1 cellular context compared by ENCODE assay signal in the genomic region with DNA sequence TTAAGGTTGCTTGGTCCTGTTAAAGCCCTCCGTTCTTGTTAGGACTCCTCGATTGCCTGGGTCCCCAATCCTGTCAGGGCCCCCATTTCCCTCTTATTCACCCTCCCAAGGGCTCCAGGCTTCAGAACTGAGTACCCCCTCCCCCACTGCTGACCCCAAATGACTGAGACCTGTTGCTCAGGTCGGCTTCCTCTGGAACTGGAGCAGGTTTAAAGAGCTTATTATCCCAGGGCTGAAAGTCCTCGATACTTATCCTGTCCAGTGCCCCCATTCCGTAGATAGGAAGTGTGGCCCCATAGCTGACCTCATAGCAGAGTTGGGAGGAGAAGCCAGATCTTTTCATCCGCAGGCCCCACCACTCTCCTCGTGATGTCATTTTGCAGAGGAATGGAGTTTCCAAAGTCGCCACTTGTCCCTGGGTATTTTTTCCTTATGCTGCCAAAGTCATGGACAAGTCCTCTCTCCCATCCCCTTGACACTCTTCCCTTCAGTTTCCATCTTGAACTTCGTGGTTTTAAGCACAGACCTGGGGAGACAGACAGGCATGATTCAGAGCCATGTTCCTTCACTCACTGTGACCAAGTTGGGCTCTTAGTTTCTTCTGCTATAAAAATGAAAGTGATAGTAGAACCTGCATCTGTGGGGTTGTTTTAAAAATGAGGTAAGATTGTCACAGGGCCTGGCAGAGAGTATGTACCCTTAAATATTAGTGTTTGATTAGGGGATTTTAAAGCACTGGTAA.
TF ChIP-seq lines count a peak whose summit lies in the region.

No MANE protein-coding gene starts in this region.

TF ChIP-seq in IMR-90, 13 proteins besides CTCF, POLR2A, EP300 and RAD21:
- TF ChIP-seq RFX5 (IDR thresholded peaks at IDR 0.05; ENCODE audit: low read depth, low read length) (no peak), SMC3 (IDR thresholded peaks at IDR 0.05; ENCODE audit: low read depth, low read length) (no peak), MXI1 (IDR thresholded peaks at IDR 0.05; ENCODE audit: borderline replicate concordance, low read depth, low read length) (no peak), BHLHE40 (IDR thresholded peaks at IDR 0.05; ENCODE audit: low read depth, low read length) (no peak), CHD1 (IDR thresholded peaks at IDR 0.05; ENCODE audit: low read depth, low read length) (no peak), MAFK (IDR thresholded peaks at IDR 0.05; ENCODE audit: low read depth, low read length) (no peak), RCOR1 (IDR thresholded peaks at IDR 0.05; ENCODE audit: insufficient replicate concordance, low read length) (no peak), FOS (IDR thresholded peaks at IDR 0.05; ENCODE audit: low read depth, low read length) (no peak), MAZ (IDR thresholded peaks at IDR 0.05; ENCODE audit: borderline replicate concordance, low read depth, low read length) (no peak), CEBPB (IDR thresholded peaks at IDR 0.05; ENCODE audit: low read depth, low read length) (no peak), NFE2L2 (IDR thresholded peaks at IDR 0.05; ENCODE audit: low read depth, low read length) (no peak)
- TF ChIP-seq, protein P1, sequence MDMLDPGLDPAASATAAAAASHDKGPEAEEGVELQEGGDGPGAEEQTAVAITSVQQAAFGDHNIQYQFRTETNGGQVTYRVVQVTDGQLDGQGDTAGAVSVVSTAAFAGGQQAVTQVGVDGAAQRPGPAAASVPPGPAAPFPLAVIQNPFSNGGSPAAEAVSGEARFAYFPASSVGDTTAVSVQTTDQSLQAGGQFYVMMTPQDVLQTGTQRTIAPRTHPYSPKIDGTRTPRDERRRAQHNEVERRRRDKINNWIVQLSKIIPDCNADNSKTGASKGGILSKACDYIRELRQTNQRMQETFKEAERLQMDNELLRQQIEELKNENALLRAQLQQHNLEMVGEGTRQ (IDR thresholded peaks at IDR 0.05; ENCODE audit: low read depth, low read length) = no peak
- TF ChIP-seq, protein P2, sequence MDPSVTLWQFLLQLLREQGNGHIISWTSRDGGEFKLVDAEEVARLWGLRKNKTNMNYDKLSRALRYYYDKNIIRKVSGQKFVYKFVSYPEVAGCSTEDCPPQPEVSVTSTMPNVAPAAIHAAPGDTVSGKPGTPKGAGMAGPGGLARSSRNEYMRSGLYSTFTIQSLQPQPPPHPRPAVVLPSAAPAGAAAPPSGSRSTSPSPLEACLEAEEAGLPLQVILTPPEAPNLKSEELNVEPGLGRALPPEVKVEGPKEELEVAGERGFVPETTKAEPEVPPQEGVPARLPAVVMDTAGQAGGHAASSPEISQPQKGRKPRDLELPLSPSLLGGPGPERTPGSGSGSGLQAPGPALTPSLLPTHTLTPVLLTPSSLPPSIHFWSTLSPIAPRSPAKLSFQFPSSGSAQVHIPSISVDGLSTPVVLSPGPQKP (IDR thresholded peaks at IDR 0.05; ENCODE audit: borderline replicate concordance, low read depth, low read length) = no peak
